In genomic region chr2:25161055-25161781, GRCh38 we compare ENCODE assay signal across 8 cellular contexts. TPM values are rescaled to one million over a fixed set of nuclear protein-coding genes. Genes with fewer than 3 reads are reported as not detected.
DNase-seq lines count a peak whose midpoint lies in the region; ATAC-seq, FAIRE-seq and TF ChIP-seq lines count a peak whose summit lies in the region.

No MANE protein-coding gene starts in this region.

- no peaks in the 10 kb centered on the region for H3K9me1 ChIP-seq in K562 (ENCODE audit: control insufficient read depth, insufficient read depth, low read length)

- intact Hi-C loops in K562 (cut with micrococcal nuclease): loop anchor here (10.0 kb wide), 1 partner anchor 214 kb away; no protein-coding TSS in a partner anchor
- intact Hi-C loops in lower lobe of right lung (cut with DNase I): no loop called here

- CTCF ChIA-PET in K562 (lab: Yijun Ruan, JAX; ENCODE audit: low intra/inter-chr PET ratio): no interaction called here

- no TSS peak for BruUV-seq in K562 (replicated peaks; lab: Mats Ljungman, UMichigan)

- in situ Hi-C loops in K562 (cut with MboI): no loop called here

- H3K36me3 ChIP-seq in K562 (ENCODE audit: control insufficient read depth, insufficient read depth, low read length) (no peaks in the 10 kb centered on the region), lower lobe of right lung (no peaks in the 10 kb centered on the region)

- H3K9me3 ChIP-seq in K562 (replicated peaks; ENCODE audit: control insufficient read depth, insufficient read depth, low read depth, low read length) (no peaks in the 10 kb centered on the region), lower lobe of right lung (no peaks in the 10 kb centered on the region)

- H3K4me3 ChIP-seq in GM08714 (ENCODE audit: low read length) (peak overlapping the region; percentile 15; the same call in 1 of the 2 replicates), K562 (no peak overlapping the region), lower lobe of right lung (peak overlapping the region; percentile 62)

- peaks cover 3 to 11% of the 10 kb centered on the region in 2 experiments; a peak in 3 of 5 replicates for H3K4me1 ChIP-seq in K562 (replicated peaks in 1 of 2; ENCODE audit: control insufficient read depth in 2 of 2, insufficient read depth in 2 of 2, low read length in 2 of 2)
- no peaks in the 10 kb centered on the region for H3K4me1 ChIP-seq in lower lobe of right lung

- H4K20me1 ChIP-seq in K562 (replicated peaks; ENCODE audit: control insufficient read depth, insufficient read depth, low read length): no peaks in the 10 kb centered on the region; the same call in 1 of the 2 replicates

- ATAC-seq in K562: no peak
- ATAC-seq in lower lobe of right lung: peak; percentile 74 to 79
- ATAC-seq in GM21717 (IDR thresholded peaks at IDR 0.05; ENCODE audit: unreplicated experiment): no peak

- FAIRE-seq in K562 (lab: Jason Lieb, UNC): no peak

- DNase-seq in T-helper 22 cell (ENCODE audit: low read depth): peak; percentile 64
- DNase-seq in K562 (ENCODE audit: extremely low read depth in 1 of 4, low spot score in 3 of 4): no peak
- DNase-seq in lower lobe of right lung: peak; percentile 88
- DNase-seq in stimulated activated CD8-positive, alpha-beta memory T cell treated with anti-CD3 and anti-CD28 coated beads, Interleukin-4, amount 100 ng/mL, for 4 hours (ENCODE audit: low read depth in 2 of 2, low spot score in 1 of 2): peak; percentile 37 to 46
- no peak for DNase-seq in HuH-7 (ENCODE audit: low spot score)
- DNase-seq in COR-L47 (lab: John Stamatoyannopoulos, UW): no peak

- H3K27me3 ChIP-seq in K562 (ENCODE audit: control insufficient read depth in 2 of 2, insufficient read depth in 2 of 2, low read length in 2 of 2): peaks cover 11 to 36% of the 10 kb centered on the region in 2 experiments
- peaks cover 15% of the 10 kb centered on the region for H3K27me3 ChIP-seq in lower lobe of right lung (ENCODE audit: low read depth)

- 54% methylated on average over 22 of the region's 69 CpGs for WGBS in K562 (ENCODE audit: insufficient coverage, low coverage, missing lambda C conversion rate)

- TF ChIP-seq POLR2A in K562 (conservative IDR thresholded peaks at IDR 0.05): no peak

- H3K79me2 ChIP-seq in K562 (ENCODE audit: control insufficient read depth, insufficient read depth, low read length): no peaks in the 10 kb centered on the region

- no peak overlapping the region for H3K4me2 ChIP-seq in K562 (ENCODE audit: insufficient read depth, low read length)

- no peak overlapping the region for H3K27ac ChIP-seq in K562 (ENCODE audit: extremely low read depth, low read depth, low read length)
- peak overlapping the region; percentile 81 for H3K27ac ChIP-seq in lower lobe of right lung

- TF ChIP-seq CTCF in K562 (IDR thresholded peaks at IDR 0.05 in 2 of 3, conservative IDR thresholded peaks at IDR 0.05 in 1 of 3; ENCODE audit: insufficient read depth in 2 of 3, low read depth in 1 of 3, low read length in 3 of 3): no peak
- no peak for TF ChIP-seq CTCF in lower lobe of right lung (IDR thresholded peaks at IDR 0.05)

- no peak for TF ChIP-seq RAD21 in K562 (CRISPR knock-in tag; conservative IDR thresholded peaks at IDR 0.05 in 1 of 2, IDR thresholded peaks at IDR 0.05 in 1 of 2)

- H3K9ac ChIP-seq in K562 (ENCODE audit: insufficient read depth in 1 of 2, low read depth in 2 of 2, low read length in 2 of 2): no peak overlapping the region

- no peak overlapping the region for H2AFZ ChIP-seq in K562 (ENCODE audit: low read depth, low read length)

- no peak for TF ChIP-seq EP300 in K562 (IDR thresholded peaks at IDR 0.05; ENCODE audit: low read length)

- POLR2A ChIA-PET in K562 (lab: Yijun Ruan, JAX): no interaction called here

TF ChIP-seq in K562, 482 proteins besides CTCF, POLR2A, EP300 and RAD21:
- TF ChIP-seq PTTG1 (tag; IDR thresholded peaks at IDR 0.05; ENCODE audit: low read depth) (no peak), NR2C2 (CRISPR knock-in tag; IDR thresholded peaks at IDR 0.05) (peak; percentile 29; the same call in 1 of the 2 replicates), NR2C2 (tag; IDR thresholded peaks at IDR 0.05) (no peak), TSHZ1 (CRISPR knock-in tag; IDR thresholded peaks at IDR 0.05) (no peak), YY1 (IDR thresholded peaks at IDR 0.05; ENCODE audit: borderline replicate concordance in 1 of 3, control insufficient read depth in 1 of 3, extremely low read depth in 1 of 3, insufficient read depth in 3 of 3, insufficient read length in 1 of 3, insufficient replicate concordance in 2 of 3, low read depth in 1 of 3, low read length in 2 of 3) (peak in 1 of 3 experiments; percentile 22), ZNF263 (CRISPR knock-in tag; IDR thresholded peaks at IDR 0.05; ENCODE audit: borderline replicate concordance) (peak; percentile 44; the same call in 1 of the 2 replicates), COPS2 (conservative IDR thresholded peaks at IDR 0.05) (no peak), SRF (CRISPR knock-in tag; IDR thresholded peaks at IDR 0.05) (no peak), CEBPG (CRISPR knock-in tag; IDR thresholded peaks at IDR 0.05) (no peak), CEBPG (tag; conservative IDR thresholded peaks at IDR 0.05 in 1 of 2, IDR thresholded peaks at IDR 0.05 in 1 of 2) (no peak)
- TF ChIP-seq, protein P1, sequence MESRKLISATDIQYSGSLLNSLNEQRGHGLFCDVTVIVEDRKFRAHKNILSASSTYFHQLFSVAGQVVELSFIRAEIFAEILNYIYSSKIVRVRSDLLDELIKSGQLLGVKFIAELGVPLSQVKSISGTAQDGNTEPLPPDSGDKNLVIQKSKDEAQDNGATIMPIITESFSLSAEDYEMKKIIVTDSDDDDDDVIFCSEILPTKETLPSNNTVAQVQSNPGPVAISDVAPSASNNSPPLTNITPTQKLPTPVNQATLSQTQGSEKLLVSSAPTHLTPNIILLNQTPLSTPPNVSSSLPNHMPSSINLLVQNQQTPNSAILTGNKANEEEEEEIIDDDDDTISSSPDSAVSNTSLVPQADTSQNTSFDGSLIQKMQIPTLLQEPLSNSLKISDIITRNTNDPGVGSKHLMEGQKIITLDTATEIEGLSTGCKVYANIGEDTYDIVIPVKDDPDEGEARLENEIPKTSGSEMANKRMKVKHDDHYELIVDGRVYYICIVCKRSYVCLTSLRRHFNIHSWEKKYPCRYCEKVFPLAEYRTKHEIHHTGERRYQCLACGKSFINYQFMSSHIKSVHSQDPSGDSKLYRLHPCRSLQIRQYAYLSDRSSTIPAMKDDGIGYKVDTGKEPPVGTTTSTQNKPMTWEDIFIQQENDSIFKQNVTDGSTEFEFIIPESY (CRISPR knock-in tag; IDR thresholded peaks at IDR 0.05): peak; percentile 86

RNA-seq across cellular contexts. Expression of gene POMC, which starts 7.2 kb away (rescaled TPM):
- not detected in 2 replicates for total RNA-seq in K562 (2011; cell fraction: chromatin; rRNA removed; ENCODE audit: low replicate concordance)
- total RNA-seq in K562 (2011; cell fraction: nucleolus; rRNA removed): not detected in 2 replicates
- not detected in 2 replicates for total RNA-seq in K562 (2011; cell fraction: nucleoplasm; rRNA removed)
- total RNA-seq in K562 (2014; rRNA removed) (not detected in 2 replicates), K562 (2014; rRNA removed; fragmentation: Illumina TruSeq; extraction: Trizol) (not detected in 2 replicates), K562 (2015; rRNA removed; fragmentation: Illumina TruSeq; extraction: Trizol) (not detected in 2 replicates), K562 (2021) (not detected in 2 replicates), lower lobe of right lung (3.9 TPM)
- polyA plus RNA-seq in K562 (2011; rRNA removed) (not detected in 2 replicates), K562 (2014; fragmentation: Illumina TruSeq; extraction: Trizol) (not detected in 2 replicates), K562 (2014; fragmentation: Nextera tagmentation; extraction: Ambion mirVana) (not detected), K562 (2014; rRNA removed) (not detected in 2 replicates)
- not detected in 2 replicates for polyA plus RNA-seq in K562 (2011; cell fraction: cytosol; rRNA removed)
- not detected in 2 replicates for polyA plus RNA-seq in K562 (2011; cell fraction: nucleus; rRNA removed)
- polyA plus RNA-seq in K562 (2012): not detected in 2 replicates
- not detected in 2 replicates for polyA minus RNA-seq in K562 (2011; rRNA and poly(A)+ RNA removed)
- polyA minus RNA-seq in K562 (2011; cell fraction: cytosol; rRNA and poly(A)+ RNA removed): not detected in 2 replicates
- not detected in 2 replicates for polyA minus RNA-seq in K562 (2011; cell fraction: nucleus; rRNA and poly(A)+ RNA removed)

Comparison
In these comparisons a context has a peak if more than half of its experiments do, and no peak if none do; other contexts are left out.
1. DNase-seq: peak in T-helper 22 cell (single experiment), lower lobe of right lung (single experiment) and stimulated activated CD8-positive, alpha-beta memory T cell treated with anti-CD3 and anti-CD28 coated beads, Interleukin-4, amount 100 ng/mL, for 4 hours (2 of 2); none in K562 (0 of 4), HuH-7 (single experiment) and COR-L47 (single experiment).
2. ATAC-seq: peak in lower lobe of right lung (2 of 2); none in K562 (single experiment) and GM21717 (single experiment).